Comparison of ENCODE assay signal across 8 cellular contexts in the genomic region with DNA sequence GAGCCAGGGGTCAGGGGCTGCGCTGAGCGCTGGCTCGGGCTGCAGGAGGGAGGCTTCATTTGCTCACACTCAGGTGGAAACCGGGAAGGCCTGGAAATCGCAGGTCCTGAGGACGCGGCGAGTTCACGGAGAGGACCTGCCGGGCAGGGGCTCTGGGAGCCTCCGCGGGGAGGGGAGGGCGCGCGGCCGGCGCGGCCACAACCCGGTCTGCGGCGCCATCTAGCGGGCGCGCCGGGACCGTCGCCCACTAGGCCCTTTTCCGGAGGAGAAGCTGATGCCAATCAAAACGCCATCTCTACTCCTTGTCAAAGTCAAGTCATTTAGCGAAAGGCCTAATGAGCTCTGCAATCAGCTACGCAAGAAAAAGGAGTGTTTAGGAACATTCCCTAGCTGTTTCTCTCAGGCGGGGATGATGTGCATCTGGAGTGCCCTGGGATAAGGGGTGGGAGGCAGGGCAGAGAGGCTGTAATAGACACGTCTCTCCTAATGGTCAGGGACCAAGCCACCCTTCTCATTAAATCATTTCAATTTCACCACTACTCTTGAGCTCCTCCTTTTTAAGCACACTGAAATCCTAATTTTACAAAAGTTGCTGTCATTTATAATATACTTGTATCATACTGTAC.
DNase-seq lines count a peak whose midpoint lies in the region; ATAC-seq and TF ChIP-seq lines count a peak whose summit lies in the region.

No MANE protein-coding gene starts in this region.

- no peaks in the 10 kb centered on the region for H3K36me3 ChIP-seq in gastroesophageal sphincter
- H3K36me3 ChIP-seq in parathyroid adenoma (ENCODE audit: control insufficient read depth, insufficient read depth, low read length): no peaks in the 10 kb centered on the region

- ATAC-seq in HG02798 (IDR thresholded peaks at IDR 0.05; ENCODE audit: poor library complexity, unreplicated experiment) (peak; percentile 89), gastroesophageal sphincter (no peak), HG03457 (IDR thresholded peaks at IDR 0.05; ENCODE audit: unreplicated experiment) (no peak)

- no peak for TF ChIP-seq POLR2A in gastroesophageal sphincter (IDR thresholded peaks at IDR 0.05)

- H3K9ac ChIP-seq in parathyroid adenoma: no peak overlapping the region

- H3K27me3 ChIP-seq in gastroesophageal sphincter: peaks cover 42% of the 10 kb centered on the region
- H3K27me3 ChIP-seq in parathyroid adenoma (ENCODE audit: control insufficient read depth, insufficient read depth, low read length): no peaks in the 10 kb centered on the region

- H3K4me3 ChIP-seq in gastroesophageal sphincter (peak overlapping the region in 1 of 2 donors; percentile 29), parathyroid adenoma (ENCODE audit: low read depth, low read length) (no peak overlapping the region)

- H3K79me2 ChIP-seq in parathyroid adenoma: no peaks in the 10 kb centered on the region

- peak overlapping the region; percentile 67 for H3K4me2 ChIP-seq in parathyroid adenoma (ENCODE audit: low read length)

- H3K4me1 ChIP-seq in gastroesophageal sphincter: peaks cover 0 to 7% (median 4%) of the 10 kb centered on the region in 3 donors
- no peaks in the 10 kb centered on the region for H3K4me1 ChIP-seq in parathyroid adenoma

- peak overlapping the region; percentile 59 for H2AFZ ChIP-seq in parathyroid adenoma

- H3K9me3 ChIP-seq in gastroesophageal sphincter (no peaks in the 10 kb centered on the region), parathyroid adenoma (ENCODE audit: control insufficient read depth, low read length) (no peaks in the 10 kb centered on the region)

- TF ChIP-seq CTCF in gastroesophageal sphincter (IDR thresholded peaks at IDR 0.05) (peak; percentile 51 to 97 (median 70)), parathyroid adenoma (IDR thresholded peaks at IDR 0.05) (peak; percentile 66)

- WGBS in gastroesophageal sphincter (ENCODE audit: low coverage in 1 of 2), 2 donors: 0 to 14% methylated on average over 3 to 6 of the region's 33 CpGs

- DNase-seq in NCI-H1694 treated with DMSO at 0.1 percent for 48 hours (lab: John Stamatoyannopoulos, UW) (peak; percentile 0), NCI-H1694 (lab: John Stamatoyannopoulos, UW) (no peak), NCI-H2227 treated with DMSO at 0.1 percent for 48 hours (lab: John Stamatoyannopoulos, UW) (peak; percentile 10)
- peak; percentile 35 for DNase-seq in activated T-cell treated with anti-CD3 and anti-CD28 coated beads, Interleukin-2, amount 50 U/mL, for 1 hour

- H3K27ac ChIP-seq in gastroesophageal sphincter: no peak overlapping the region
- H3K27ac ChIP-seq in parathyroid adenoma: no peak overlapping the region

- TF ChIP-seq EP300 in gastroesophageal sphincter (IDR thresholded peaks at IDR 0.05): no peak
